In genomic region chr13:54187461-54187860, GRCh38 we compare ENCODE assay signal across 36 cellular contexts.
"Had no signal": no experiment of that assay in that cellular context is flagged by ENCODE, and none has a peak within 500 bp of the region (broad histone marks: within the 10 kb centered on the region; RNA-seq: fewer than 3 reads in every experiment).

No MANE protein-coding gene starts in this region.

- H3K9me3 ChIP-seq: ascending aorta had no signal

- H3K27ac ChIP-seq: ascending aorta, cardiac muscle cell, VCaP had no signal

- DNase-seq: activated CD4-positive, alpha-beta memory T cell treated with anti-CD3 and anti-CD28 coated beads, Interleukin-2, amount 10 ng/mL, durations not matched to agents 7 days and 5 days; activated CD4-positive, alpha-beta T cell treated with anti-CD3 and anti-CD28 coated beads for 1 hour; activated CD4-positive, alpha-beta T cell treated with anti-CD3 and anti-CD28 coated beads for 36 hours; activated CD4-positive, alpha-beta T cell treated with anti-CD3 and anti-CD28 coated beads for 48 hours; activated CD4-positive, alpha-beta T cell treated with anti-CD3 and anti-CD28 coated beads, Interleukin-2, amount 10 ng/mL, durations not matched to agents 7 days and 5 days; activated CD4-positive, alpha-beta T cell treated with anti-CD3 and anti-CD28 coated beads, Interleukin-2, amount 50 U/mL, for 48 hours; activated CD4-positive, CD25-positive, alpha-beta regulatory T cell; activated CD8-positive, alpha-beta memory T cell treated with anti-CD3 and anti-CD28 coated beads for 24 hours; activated CD8-positive, alpha-beta memory T cell treated with anti-CD3 and anti-CD28 coated beads, Interleukin-2, amount 10 ng/mL, durations not matched to agents 7 days and 5 days; activated CD8-positive, alpha-beta memory T cell treated with anti-CD3 and anti-CD28 coated beads, Interleukin-2, amount 50 U/mL, for 48 hours; activated CD8-positive, alpha-beta T cell treated with anti-CD3 and anti-CD28 coated beads, Interleukin-2, amount 10 ng/mL, durations not matched to agents 7 days and 5 days; activated effector memory CD4-positive, alpha-beta T cell treated with Interleukin-2 at 50 U/mL for 16 hours; activated gamma-delta T cell; activated naive CD4-positive, alpha-beta T cell treated with anti-CD3 and anti-CD28 coated beads, Interleukin-2, amount 10 ng/mL, durations not matched to agents 7 days and 5 days; activated naive CD4-positive, alpha-beta T cell treated with Interleukin-2 at 50 U/mL for 16 hours; activated naive CD8-positive, alpha-beta T cell treated with anti-CD3 and anti-CD28 coated beads, Interleukin-2, amount 10 ng/mL, durations not matched to agents 7 days and 5 days; activated naive CD8-positive, alpha-beta T cell treated with anti-CD3 and anti-CD28 coated beads, Interleukin-2, amount 50 U/mL, for 24 hours; activated T-cell treated with anti-CD3 and anti-CD28 coated beads, Interleukin-2, amount 50 U/mL, for 24 hours; activated T-cell treated with anti-CD3 and anti-CD28 coated beads, Interleukin-2, amount 50 U/mL, for 48 hours; amygdala; anterior cingulate cortex; caudate nucleus; cerebellar nuclear complex; SW 1271; T-helper 1 cell; T-helper 2 cell; T-helper 9 cell had no signal

- H3K27me3 Mint-ChIP-seq: activated CD4-positive, alpha-beta memory T cell treated with anti-CD3 and anti-CD28 coated beads, Interleukin-2, amount 10 ng/mL, durations not matched to agents 7 days and 5 days; activated CD4-positive, alpha-beta T cell treated with anti-CD3 and anti-CD28 coated beads for 36 hours; activated CD4-positive, alpha-beta T cell treated with anti-CD3 and anti-CD28 coated beads, Interleukin-2, amount 10 ng/mL, durations not matched to agents 7 days and 5 days; activated CD8-positive, alpha-beta memory T cell treated with anti-CD3 and anti-CD28 coated beads, Interleukin-2, amount 10 ng/mL, durations not matched to agents 7 days and 5 days; activated naive CD4-positive, alpha-beta T cell treated with anti-CD3 and anti-CD28 coated beads, Interleukin-2, amount 10 ng/mL, durations not matched to agents 7 days and 5 days; activated naive CD8-positive, alpha-beta T cell; activated naive CD8-positive, alpha-beta T cell treated with anti-CD3 and anti-CD28 coated beads, Interleukin-2, amount 10 ng/mL, durations not matched to agents 7 days and 5 days; activated naive CD8-positive, alpha-beta T cell treated with anti-CD3 and anti-CD28 coated beads, Interleukin-2, amount 50 U/mL, for 24 hours; activated T-cell treated with anti-CD3 and anti-CD28 coated beads, Interleukin-2, amount 50 U/mL, for 24 hours; brain; central memory CD8-positive, alpha-beta T cell had no signal

- H3K36me3 ChIP-seq: ascending aorta, cardiac muscle cell had no signal

- H3K27me3 ChIP-seq: ascending aorta, cardiac muscle cell had no signal

- H3K4me3 Mint-ChIP-seq: activated CD4-positive, alpha-beta memory T cell treated with anti-CD3 and anti-CD28 coated beads, Interleukin-2, amount 10 ng/mL, durations not matched to agents 7 days and 5 days; activated CD4-positive, alpha-beta T cell treated with anti-CD3 and anti-CD28 coated beads for 36 hours; activated CD4-positive, alpha-beta T cell treated with anti-CD3 and anti-CD28 coated beads, Interleukin-2, amount 10 ng/mL, durations not matched to agents 7 days and 5 days; activated CD8-positive, alpha-beta memory T cell treated with anti-CD3 and anti-CD28 coated beads, Interleukin-2, amount 10 ng/mL, durations not matched to agents 7 days and 5 days; activated CD8-positive, alpha-beta T cell treated with anti-CD3 and anti-CD28 coated beads, Interleukin-2, amount 10 ng/mL, durations not matched to agents 7 days and 5 days; activated naive CD4-positive, alpha-beta T cell treated with anti-CD3 and anti-CD28 coated beads, Interleukin-2, amount 10 ng/mL, durations not matched to agents 7 days and 5 days; activated naive CD8-positive, alpha-beta T cell; activated naive CD8-positive, alpha-beta T cell treated with anti-CD3 and anti-CD28 coated beads, Interleukin-2, amount 10 ng/mL, durations not matched to agents 7 days and 5 days; activated naive CD8-positive, alpha-beta T cell treated with anti-CD3 and anti-CD28 coated beads, Interleukin-2, amount 50 U/mL, for 24 hours; activated T-cell treated with anti-CD3 and anti-CD28 coated beads, Interleukin-2, amount 50 U/mL, for 24 hours; brain; central memory CD8-positive, alpha-beta T cell; T-helper 1 cell treated with Interleukin-12 subunit alpha and Interleukin-12 subunit beta and Interleukin-4 antibody, amounts not matched to agents 30 μg/mL and 1 μg/mL, for 36 hours; T-helper 2 cell treated with Interferon-gamma antibody and Interleukin-4, amounts not matched to agents 5 μg/mL and 100 μg/mL, for 36 hours had no signal

- H3K4me3 ChIP-seq: ascending aorta, cardiac muscle cell had no signal

- H3K36me3 Mint-ChIP-seq: activated CD8-positive, alpha-beta memory T cell treated with anti-CD3 and anti-CD28 coated beads, Interleukin-2, amount 10 ng/mL, durations not matched to agents 7 days and 5 days; activated naive CD4-positive, alpha-beta T cell treated with anti-CD3 and anti-CD28 coated beads, Interleukin-2, amount 10 ng/mL, durations not matched to agents 7 days and 5 days; activated naive CD8-positive, alpha-beta T cell; activated naive CD8-positive, alpha-beta T cell treated with anti-CD3 and anti-CD28 coated beads, Interleukin-2, amount 10 ng/mL, durations not matched to agents 7 days and 5 days; brain had no signal

- H3K4me1 ChIP-seq: ascending aorta had no signal

- H3K9me3 Mint-ChIP-seq: brain had no signal

- H3K4me1 Mint-ChIP-seq: activated CD4-positive, alpha-beta memory T cell treated with anti-CD3 and anti-CD28 coated beads, Interleukin-2, amount 10 ng/mL, durations not matched to agents 7 days and 5 days; activated CD4-positive, alpha-beta T cell treated with anti-CD3 and anti-CD28 coated beads for 36 hours; activated CD4-positive, alpha-beta T cell treated with anti-CD3 and anti-CD28 coated beads, Interleukin-2, amount 10 ng/mL, durations not matched to agents 7 days and 5 days; activated CD8-positive, alpha-beta memory T cell treated with anti-CD3 and anti-CD28 coated beads, Interleukin-2, amount 10 ng/mL, durations not matched to agents 7 days and 5 days; activated naive CD4-positive, alpha-beta T cell treated with anti-CD3 and anti-CD28 coated beads, Interleukin-2, amount 10 ng/mL, durations not matched to agents 7 days and 5 days; activated naive CD8-positive, alpha-beta T cell treated with anti-CD3 and anti-CD28 coated beads, Interleukin-2, amount 10 ng/mL, durations not matched to agents 7 days and 5 days; activated naive CD8-positive, alpha-beta T cell treated with anti-CD3 and anti-CD28 coated beads, Interleukin-2, amount 50 U/mL, for 24 hours; brain; central memory CD8-positive, alpha-beta T cell had no signal

- H3K27ac Mint-ChIP-seq: activated CD4-positive, alpha-beta memory T cell treated with anti-CD3 and anti-CD28 coated beads, Interleukin-2, amount 10 ng/mL, durations not matched to agents 7 days and 5 days; activated CD4-positive, alpha-beta T cell treated with anti-CD3 and anti-CD28 coated beads for 36 hours; activated CD4-positive, alpha-beta T cell treated with anti-CD3 and anti-CD28 coated beads, Interleukin-2, amount 10 ng/mL, durations not matched to agents 7 days and 5 days; activated CD8-positive, alpha-beta memory T cell treated with anti-CD3 and anti-CD28 coated beads, Interleukin-2, amount 10 ng/mL, durations not matched to agents 7 days and 5 days; activated CD8-positive, alpha-beta T cell treated with anti-CD3 and anti-CD28 coated beads, Interleukin-2, amount 10 ng/mL, durations not matched to agents 7 days and 5 days; activated naive CD4-positive, alpha-beta T cell treated with anti-CD3 and anti-CD28 coated beads, Interleukin-2, amount 10 ng/mL, durations not matched to agents 7 days and 5 days; activated naive CD8-positive, alpha-beta T cell; activated naive CD8-positive, alpha-beta T cell treated with anti-CD3 and anti-CD28 coated beads, Interleukin-2, amount 10 ng/mL, durations not matched to agents 7 days and 5 days; activated naive CD8-positive, alpha-beta T cell treated with anti-CD3 and anti-CD28 coated beads, Interleukin-2, amount 50 U/mL, for 24 hours; activated T-cell treated with anti-CD3 and anti-CD28 coated beads, Interleukin-2, amount 50 U/mL, for 24 hours; activated T-helper 2 cell treated with anti-CD3 and anti-CD28 coated beads, Interferon-gamma antibody, Interleukin-2, Interleukin-4, amounts not matched to agents 10 μg/mL and 5 μg/mL and 100 μg/mL, durations not matched to agents 14 hours and 24 hours and 36 hours; T-helper 1 cell treated with Interleukin-12 subunit alpha and Interleukin-12 subunit beta and Interleukin-4 antibody, amounts not matched to agents 30 μg/mL and 1 μg/mL, for 36 hours; T-helper 2 cell treated with Interferon-gamma antibody and Interleukin-4, amounts not matched to agents 5 μg/mL and 100 μg/mL, for 36 hours had no signal
